ENCODE assay signal across 8 cellular contexts in genomic region chrX:132956421-132957210, GRCh38. TPM values are rescaled to one million over a fixed set of nuclear protein-coding genes. Genes with fewer than 3 reads are reported as not detected.
DNase-seq lines count a peak whose midpoint lies in the region; ATAC-seq and TF ChIP-seq lines count a peak whose summit lies in the region.

No MANE protein-coding gene starts in this region.

- H3K79me2 ChIP-seq in parathyroid adenoma, result no peaks in the 10 kb centered on the region

- peaks cover 35% of the 10 kb centered on the region for H3K4me1 Mint-ChIP-seq in Calu3 (ENCODE audit: low read depth, unreplicated experiment)

- H3K9me3 ChIP-seq in esophagus squamous epithelium (no peaks in the 10 kb centered on the region), parathyroid adenoma (ENCODE audit: control insufficient read depth, low read length) (no peaks in the 10 kb centered on the region)

- H3K9ac ChIP-seq in parathyroid adenoma, result no peak overlapping the region

- H3K36me3 Mint-ChIP-seq in Calu3 (ENCODE audit: insufficient read depth, unreplicated experiment), result peaks cover 32% of the 10 kb centered on the region

- no peak for ATAC-seq in HG02884 (IDR thresholded peaks at IDR 0.05; ENCODE audit: unreplicated experiment)
- ATAC-seq in GM21825 (IDR thresholded peaks at IDR 0.05; ENCODE audit: unreplicated experiment), result no peak

- H3K27me3 Mint-ChIP-seq in Calu3 (ENCODE audit: unreplicated experiment), result no peaks in the 10 kb centered on the region

- H3K27ac ChIP-seq in RWPE1, result no peak overlapping the region
- H3K27ac ChIP-seq in esophagus squamous epithelium, result no peak overlapping the region
- H3K27ac ChIP-seq in parathyroid adenoma, result no peak overlapping the region

- BruUV-seq in Calu3 (replicated peaks; lab: Mats Ljungman, UMichigan), result no TSS peak

- H3K4me2 ChIP-seq in parathyroid adenoma (ENCODE audit: low read length), result peak overlapping the region; percentile 44

- DNase-seq in Calu3 (no peak), RWPE1 (ENCODE audit: low spot score) (peak; percentile 1), esophagus squamous epithelium (lab: John Stamatoyannopoulos, UW) (no peak), DMS114 treated with DMSO at 0.1 percent for 48 hours (lab: John Stamatoyannopoulos, UW; ENCODE audit: unreplicated experiment) (no peak), hepatic stellate cell (ENCODE audit: low spot score) (no peak)

- peak overlapping the region; percentile 88 for H3K4me3 Mint-ChIP-seq in Calu3 (ENCODE audit: low read depth, unreplicated experiment)

- intact Hi-C loops in Calu3 (cut with micrococcal nuclease; ENCODE audit: unreplicated experiment) (loop anchor here (5.0 kb wide), 1 partner anchor 214 kb away; no protein-coding TSS in a partner anchor), esophagus squamous epithelium (cut with DNase I) (no loop called here)

- no peaks in the 10 kb centered on the region for H3K9me3 Mint-ChIP-seq in Calu3 (ENCODE audit: low read depth, unreplicated experiment)

- CTCF ChIA-PET in Calu3 (lab: Charles Lee) (interaction anchor here (0.9 to 1.0 kb wide), 2 partner anchors 7 to 15 kb away, joined by 3 to 4 read pairs; no protein-coding TSS in a partner anchor), RWPE1 (lab: Yijun Ruan, JAX) (interaction anchor here (0.7 kb wide), 2 partner anchors 8 to 183 kb away, joined by 3 read pairs; no protein-coding TSS in a partner anchor)

- no peak overlapping the region for H2AFZ ChIP-seq in parathyroid adenoma

- TF ChIP-seq CTCF in Calu3 (IDR thresholded peaks at IDR 0.05; ENCODE audit: unreplicated experiment), result no peak
- TF ChIP-seq CTCF in RWPE1 (conservative IDR thresholded peaks at IDR 0.05; ENCODE audit: low read depth), result no peak
- no peak for TF ChIP-seq CTCF in esophagus squamous epithelium (IDR thresholded peaks at IDR 0.05)
- TF ChIP-seq CTCF in parathyroid adenoma (IDR thresholded peaks at IDR 0.05), result no peak

- H3K27me3 ChIP-seq in esophagus squamous epithelium (peaks cover 0 to 37% (median 3%) of the 10 kb centered on the region in 4 donors), parathyroid adenoma (ENCODE audit: control insufficient read depth, insufficient read depth, low read length) (no peaks in the 10 kb centered on the region)

- 1 to 50% methylated on average over 9 to 10 of the region's 83 CpGs for WGBS in esophagus squamous epithelium, 2 donors

- POLR2A ChIA-PET in RWPE1 (lab: Yijun Ruan, JAX; ENCODE audit: low non-redundant PET), result interaction anchor here (0.6 kb wide), 1 partner anchor 146 kb away, joined by 4 read pairs; no protein-coding TSS in a partner anchor

- no peaks in the 10 kb centered on the region for H3K36me3 ChIP-seq in esophagus squamous epithelium
- H3K36me3 ChIP-seq in parathyroid adenoma (ENCODE audit: control insufficient read depth, insufficient read depth, low read length), result no peaks in the 10 kb centered on the region

- TF ChIP-seq POLR2A in esophagus squamous epithelium (IDR thresholded peaks at IDR 0.05), result no peak

- peak overlapping the region; percentile 36 for H3K27ac Mint-ChIP-seq in Calu3 (ENCODE audit: unreplicated experiment)

- H3K4me3 ChIP-seq in esophagus squamous epithelium (peak overlapping the region; percentile 45 to 61 (median 56)), parathyroid adenoma (ENCODE audit: low read depth, low read length) (peak overlapping the region; percentile 22)

- H3K4me1 ChIP-seq in esophagus squamous epithelium, result peaks cover 0 to 40% (median 4%) of the 10 kb centered on the region in 3 donors
- H3K4me1 ChIP-seq in parathyroid adenoma, result no peaks in the 10 kb centered on the region

RNA-seq across cellular contexts. Expression of gene HS6ST2, which starts 1.8 kb away (rescaled TPM):
- 40.2 and 40.7 TPM in 2 replicates for total RNA-seq in Calu3 (2022)
- total RNA-seq in esophagus squamous epithelium, result 1 to 10 TPM; 6.3 to 9.0 (median 7.1) TPM
